23 cellular contexts compared by ENCODE assay signal in the genomic region with DNA sequence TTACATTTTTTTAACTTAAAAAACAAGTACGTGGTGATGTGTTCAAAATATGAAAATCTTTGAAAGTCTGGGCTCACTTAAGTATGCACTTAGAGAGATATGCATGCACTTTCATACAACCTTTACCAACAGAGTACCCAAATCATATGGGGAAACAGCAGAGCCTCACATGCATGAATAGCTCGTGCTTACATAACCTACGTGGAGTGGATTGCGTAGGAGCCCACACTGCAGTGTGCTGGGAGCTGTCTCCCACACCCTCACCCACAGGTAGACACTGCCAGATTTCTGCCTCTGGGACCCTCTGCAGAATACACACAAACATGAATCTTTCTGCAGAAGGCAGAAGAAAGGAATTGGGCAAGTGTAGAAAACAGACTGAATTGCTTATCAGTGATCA. TPM values are rescaled to one million over a fixed set of nuclear protein-coding genes. Genes with fewer than 3 reads are reported as not detected.
DNase-seq lines count a peak whose midpoint lies in the region; ATAC-seq and TF ChIP-seq lines count a peak whose summit lies in the region.
"Had no signal": no experiment of that assay in that cellular context is flagged by ENCODE, and none has a peak within 500 bp of the region (broad histone marks: within the 10 kb centered on the region; RNA-seq: fewer than 3 reads in every experiment).

No MANE protein-coding gene starts in this region.

- no peaks in the 10 kb centered on the region for H3K27me3 ChIP-seq in BLaER1 treated with 17β-estradiol and CSF1 and Interleukin-3, amounts not matched to agents 10 nM and 100 nM
- no peaks in the 10 kb centered on the region for H3K27me3 ChIP-seq in skeletal muscle tissue (ENCODE audit: control insufficient read depth in 3 of 3, insufficient read depth in 3 of 3, low read length in 3 of 3)
- no peaks in the 10 kb centered on the region for H3K27me3 ChIP-seq in CD8-positive, alpha-beta memory T cell (ENCODE audit: insufficient read depth, low read length, poor library complexity, severe bottlenecking)

- H3K4me1 ChIP-seq in BLaER1 treated with 17β-estradiol and CSF1 and Interleukin-3, amounts not matched to agents 10 nM and 100 nM, result peaks cover 2 to 52% (median 22%) of the 10 kb centered on the region in 10 experiments
- H3K4me1 ChIP-seq in HEK293 (ENCODE audit: control insufficient read depth, insufficient read depth, low read length) (no peaks in the 10 kb centered on the region), skeletal muscle tissue (ENCODE audit: control insufficient read depth in 3 of 3, insufficient read depth in 3 of 3, low read length in 3 of 3) (peaks cover 31 to 46% (median 40%) of the 10 kb centered on the region in 3 donors)
- H3K4me1 ChIP-seq in CD8-positive, alpha-beta memory T cell (ENCODE audit: insufficient read depth, low read length), result peaks cover under 1% of the 10 kb centered on the region

- peaks cover 0 to 8% (median 0%) of the 10 kb centered on the region in 11 experiments; a peak in 6 of 22 replicates for H3K36me3 ChIP-seq in BLaER1 treated with 17β-estradiol and CSF1 and Interleukin-3, amounts not matched to agents 10 nM and 100 nM
- peaks cover 0 to 5% of the 10 kb centered on the region in 2 experiments; a peak in 1 of 3 replicates for H3K36me3 ChIP-seq in HEK293 (ENCODE audit: control insufficient read depth in 2 of 2, insufficient read depth in 1 of 2, low read length in 2 of 2)
- peaks cover 12 to 20% (median 16%) of the 10 kb centered on the region in 3 donors for H3K36me3 ChIP-seq in skeletal muscle tissue (ENCODE audit: control insufficient read depth in 3 of 3, insufficient read depth in 3 of 3, low read length in 3 of 3)
- no peaks in the 10 kb centered on the region for H3K36me3 ChIP-seq in CD8-positive, alpha-beta memory T cell (ENCODE audit: insufficient read depth, low read length)

- peak overlapping the region in 7 of 11 experiments; percentile 3 to 71 (median 46); a peak in 9 of 22 replicates for H3K4me2 ChIP-seq in BLaER1 treated with 17β-estradiol and CSF1 and Interleukin-3, amounts not matched to agents 10 nM and 100 nM

- POLR2A ChIA-PET in HEK293 (lab: Yijun Ruan, JAX), result no interaction called here
- POLR2A ChIA-PET in CD8-positive, alpha-beta memory T cell (lab: Charles Lee), result no interaction called here

- no peaks in the 10 kb centered on the region for H3K27me3 Mint-ChIP-seq in dendritic cell treated with granulocyte-macrophage colony-stimulating factor and Interleukin-4, amounts not matched to agents 40 ng/mL and 50 ng/mL, for 4 days
- peaks cover 3 to 5% of the 10 kb centered on the region in 2 donors for H3K27me3 Mint-ChIP-seq in CD8-positive, alpha-beta memory T cell

- H3K27ac Mint-ChIP-seq in dendritic cell treated with granulocyte-macrophage colony-stimulating factor and Interleukin-4, amounts not matched to agents 40 ng/mL and 50 ng/mL, for 4 days, result peak overlapping the region; percentile 70
- H3K27ac Mint-ChIP-seq in CD8-positive, alpha-beta memory T cell, result no peak overlapping the region
- H3K27ac Mint-ChIP-seq: CD8-positive, alpha-beta T cell had no signal

- intact Hi-C loops in dendritic cell treated with granulocyte-macrophage colony-stimulating factor and Interleukin-4, amounts not matched to agents 40 ng/mL and 50 ng/mL, for 4 days (cut with micrococcal nuclease), result loop anchor here (10.0 kb wide), 1 partner anchor 168 kb away; no protein-coding TSS in a partner anchor

- no peaks in the 10 kb centered on the region for H3K9me3 Mint-ChIP-seq in dendritic cell treated with granulocyte-macrophage colony-stimulating factor and Interleukin-4, amounts not matched to agents 40 ng/mL and 50 ng/mL, for 4 days
- H3K9me3 Mint-ChIP-seq in CD8-positive, alpha-beta memory T cell, result no peaks in the 10 kb centered on the region
- H3K9me3 Mint-ChIP-seq: CD8-positive, alpha-beta T cell had no signal

- no peaks in the 10 kb centered on the region for H3K36me3 Mint-ChIP-seq in dendritic cell treated with granulocyte-macrophage colony-stimulating factor and Interleukin-4, amounts not matched to agents 40 ng/mL and 50 ng/mL, for 4 days (ENCODE audit: low read depth)
- no peaks in the 10 kb centered on the region for H3K36me3 Mint-ChIP-seq in CD8-positive, alpha-beta memory T cell
- H3K36me3 Mint-ChIP-seq: CD8-positive, alpha-beta T cell had no signal

- no peak for ATAC-seq in HG03469 (IDR thresholded peaks at IDR 0.05; ENCODE audit: unreplicated experiment)
- ATAC-seq: CD8-positive, alpha-beta T cell; Right ventricle myocardium inferior had no signal

- H3K4me3 Mint-ChIP-seq in dendritic cell treated with granulocyte-macrophage colony-stimulating factor and Interleukin-4, amounts not matched to agents 40 ng/mL and 50 ng/mL, for 4 days, result no peak overlapping the region
- no peak overlapping the region for H3K4me3 Mint-ChIP-seq in CD8-positive, alpha-beta memory T cell
- H3K4me3 Mint-ChIP-seq: CD8-positive, alpha-beta T cell had no signal

- no peak for DNase-seq in EL
- DNase-seq in CD8-positive, alpha-beta memory T cell, result no peak
- DNase-seq in NCI-H187 (lab: John Stamatoyannopoulos, UW), result no peak
- DNase-seq: ACHN; C1 segment of cervical spinal cord; CD8-positive, alpha-beta T cell; GDM1; KG1; MV-4-11; NCI-H1417; NCI-H1694 treated with DMSO at 0.1 percent for 48 hours; NCI-H446; NCI-H526; SW 1271 had no signal

- H3K27ac ChIP-seq in BLaER1 treated with 17β-estradiol and CSF1 and Interleukin-3, amounts not matched to agents 10 nM and 100 nM, result no peak overlapping the region
- H3K27ac ChIP-seq in HEK293 (ENCODE audit: extremely low read depth, low read depth, low read length) (no peak overlapping the region), skeletal muscle tissue (ENCODE audit: low read depth, low read length) (peak overlapping the region; percentile 91)
- H3K27ac ChIP-seq in CD8-positive, alpha-beta memory T cell (ENCODE audit: low read depth, low read length), result no peak overlapping the region

- H3K9me3 ChIP-seq in BLaER1 treated with 17β-estradiol and CSF1 and Interleukin-3, amounts not matched to agents 10 nM and 100 nM (replicated peaks in 1 of 11), result peaks cover 0 to 10% (median 0%) of the 10 kb centered on the region in 11 experiments; a peak in 5 of 22 replicates
- H3K9me3 ChIP-seq in HEK293 (ENCODE audit: control insufficient read depth, insufficient read depth, low read depth, low read length), result no peaks in the 10 kb centered on the region
- H3K9me3 ChIP-seq in skeletal muscle tissue (ENCODE audit: control insufficient read depth in 3 of 3, low read length in 3 of 3), result no peaks in the 10 kb centered on the region
- H3K9me3 ChIP-seq in CD8-positive, alpha-beta memory T cell (ENCODE audit: low read length), result no peaks in the 10 kb centered on the region

- no peaks in the 10 kb centered on the region for H4K20me1 ChIP-seq in BLaER1 treated with 17β-estradiol and CSF1 and Interleukin-3, amounts not matched to agents 10 nM and 100 nM

- no peak overlapping the region for H3K9ac ChIP-seq in BLaER1 treated with 17β-estradiol and CSF1 and Interleukin-3, amounts not matched to agents 10 nM and 100 nM
- H3K9ac ChIP-seq in skeletal muscle tissue (ENCODE audit: low read depth in 1 of 3, low read length in 3 of 3), result peak overlapping the region; percentile 80 to 97 (median 93)

- peaks cover 77% of the 10 kb centered on the region for H3K4me1 Mint-ChIP-seq in dendritic cell treated with granulocyte-macrophage colony-stimulating factor and Interleukin-4, amounts not matched to agents 40 ng/mL and 50 ng/mL, for 4 days (ENCODE audit: low read depth)
- peaks cover 6 to 9% (median 7%) of the 10 kb centered on the region in 3 donors for H3K4me1 Mint-ChIP-seq in CD8-positive, alpha-beta memory T cell

- CTCF ChIA-PET in HEK293 (lab: Yijun Ruan, JAX), result interaction anchor here (1.2 to 1.8 kb wide), 2 partner anchors 11 to 64 kb away, joined by 3 to 11 read pairs; no protein-coding TSS in a partner anchor
- CTCF ChIA-PET in CD8-positive, alpha-beta memory T cell (lab: Charles Lee), result interaction anchor here (1.6 kb wide), 1 partner anchor 18 kb away, joined by 5 read pairs; no protein-coding TSS in a partner anchor

- H3K4me3 ChIP-seq in BLaER1 treated with 17β-estradiol and CSF1 and Interleukin-3, amounts not matched to agents 10 nM and 100 nM, result no peak overlapping the region
- no peak overlapping the region for H3K4me3 ChIP-seq in HEK293 (ENCODE audit: low read depth, low read length)
- peak overlapping the region; percentile 72 to 90 (median 80) for H3K4me3 ChIP-seq in skeletal muscle tissue (ENCODE audit: low read length in 3 of 3)
- no peak overlapping the region for H3K4me3 ChIP-seq in CD8-positive, alpha-beta memory T cell (ENCODE audit: low read length)

- no peak for TF ChIP-seq CTCF in HEK293 (tag by site-specific recombination; IDR thresholded peaks at IDR 0.05)

TF ChIP-seq in HEK293, 187 proteins besides CTCF, POLR2A, EP300 and RAD21:
- TF ChIP-seq KLF9 (tag by site-specific recombination; IDR thresholded peaks at IDR 0.05; ENCODE audit: low read depth) (no peak), ZNF596 (tag by site-specific recombination; IDR thresholded peaks at IDR 0.05) (no peak), ZFHX2 (tag by site-specific recombination; conservative IDR thresholded peaks at IDR 0.05) (0 out of 2 replicates have a peak, but pooled peaks have one; percentile 23)
- TF ChIP-seq, protein P1, sequence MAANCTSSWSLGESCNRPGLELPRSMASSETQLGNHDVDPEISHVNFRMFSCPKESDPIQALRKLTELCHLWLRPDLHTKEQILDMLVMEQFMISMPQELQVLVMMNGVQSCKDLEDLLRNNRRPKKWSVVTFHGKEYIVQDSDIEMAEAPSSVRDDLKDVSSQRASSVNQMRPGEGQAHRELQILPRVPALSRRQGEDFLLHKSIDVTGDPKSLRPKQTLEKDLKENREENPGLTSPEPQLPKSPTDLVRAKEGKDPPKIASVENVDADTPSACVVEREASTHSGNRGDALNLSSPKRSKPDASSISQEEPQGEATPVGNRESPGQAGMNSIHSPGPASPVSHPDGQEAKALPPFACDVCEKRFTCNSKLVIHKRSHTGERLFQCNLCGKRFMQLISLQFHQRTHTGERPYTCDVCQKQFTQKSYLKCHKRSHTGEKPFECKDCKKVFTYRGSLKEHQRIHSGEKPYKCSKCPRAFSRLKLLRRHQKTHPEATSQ (tag by site-specific recombination; IDR thresholded peaks at IDR 0.05), result no peak

RNA-seq across cellular contexts. Expression of gene CLCN1, which starts 0.6 kb away (rescaled TPM):
- 4.7 TPM for total RNA-seq in skeletal muscle tissue
- total RNA-seq in CD8-positive, alpha-beta memory T cell, result under 1 TPM in 1 of 2 experiments, not detected in 1; 0.11 TPM
- polyA plus RNA-seq in CD8-positive, alpha-beta memory T cell, result not detected
- total RNA-seq: CD8-positive, alpha-beta T cell; H4; Right ventricle myocardium inferior; SK-MEL-5 had no signal

RNA-seq across cellular contexts. Expression of gene CASP2, which starts 28.3 kb away (rescaled TPM):
- 9.4 TPM for total RNA-seq in skeletal muscle tissue
- 100 to 1,000 TPM; 105 to 107 TPM for total RNA-seq in CD8-positive, alpha-beta memory T cell
- 23.0 TPM for polyA plus RNA-seq in CD8-positive, alpha-beta memory T cell

RNA-seq across cellular contexts. Expression of gene TMEM139, which starts 31.7 kb away (rescaled TPM):
- 1.0 TPM for total RNA-seq in skeletal muscle tissue
- total RNA-seq in CD8-positive, alpha-beta memory T cell, result under 1 TPM; 0.84 to 0.90 TPM
- polyA plus RNA-seq in CD8-positive, alpha-beta memory T cell, result 0.87 TPM
- total RNA-seq: Daoy, SK-MEL-5 had no signal

RNA-seq across cellular contexts. Expression of gene FAM131B, which starts 46.0 kb away (rescaled TPM):
- 1.0 TPM for total RNA-seq in skeletal muscle tissue
- 1 to 10 TPM; 2.4 to 2.8 TPM for total RNA-seq in CD8-positive, alpha-beta memory T cell
- 1.6 TPM for polyA plus RNA-seq in CD8-positive, alpha-beta memory T cell
- total RNA-seq: SK-MEL-5 had no signal

RNA-seq across cellular contexts. Expression of gene GSTK1, which starts 53.3 kb away (rescaled TPM):
- 61.6 TPM for total RNA-seq in skeletal muscle tissue
- total RNA-seq in CD8-positive, alpha-beta memory T cell, result 100 to 1,000 TPM; 147 to 151 TPM
- 532 TPM for polyA plus RNA-seq in CD8-positive, alpha-beta memory T cell

Comparison
In these comparisons a context has a peak if more than half of its experiments do, and no peak if none do; other contexts are left out.
1. H3K4me3 ChIP-seq: peak in skeletal muscle tissue (3 of 3); none in BLaER1 treated with 17β-estradiol and CSF1 and Interleukin-3, amounts not matched to agents 10 nM and 100 nM (0 of 10), HEK293 (single experiment) and CD8-positive, alpha-beta memory T cell (single experiment).
2. H3K9ac ChIP-seq: peak in skeletal muscle tissue (3 of 3); none in BLaER1 treated with 17β-estradiol and CSF1 and Interleukin-3, amounts not matched to agents 10 nM and 100 nM (0 of 11).
3. RNA of gene CASP2, which starts 28.3 kb away (total RNA-seq): 105 to 107 TPM in CD8-positive, alpha-beta memory T cell; 9.4 TPM in skeletal muscle tissue (single experiment); every median in the first group is over 10 times any median in the second.